8 cellular contexts compared by ENCODE assay signal in the genomic region with DNA sequence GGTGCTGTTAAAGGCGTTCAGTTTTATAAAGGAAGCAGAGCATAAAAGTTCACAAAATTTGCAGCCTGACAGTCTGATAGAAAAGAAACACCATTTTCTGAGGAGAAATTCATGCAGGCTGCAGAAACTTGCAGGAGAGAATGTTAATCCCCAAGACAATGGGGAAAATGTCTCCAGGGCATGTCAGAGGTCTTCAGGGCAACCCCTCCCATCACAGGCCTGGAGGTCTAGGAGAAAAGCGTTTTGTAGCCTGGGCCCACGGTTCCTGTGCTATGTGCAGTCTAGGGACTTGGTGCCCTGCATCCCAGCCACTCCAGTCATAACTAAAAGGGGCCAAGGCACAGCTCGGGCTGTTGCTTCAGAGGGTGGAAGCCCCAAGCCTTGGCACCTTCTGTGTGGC.
"Had no signal": no experiment of that assay in that cellular context is flagged by ENCODE, and none has a peak within 500 bp of the region (broad histone marks: within the 10 kb centered on the region; RNA-seq: fewer than 3 reads in every experiment).

No MANE protein-coding gene starts in this region.

- ATAC-seq: GM23338, HCT116 had no signal

- H3K27ac Mint-ChIP-seq: GM23338, H9, HFFc6 had no signal

- H3K4me3 Mint-ChIP-seq: GM23338, H9, HFFc6 had no signal

- H3K27ac ChIP-seq: GM23248 had no signal

- DNase-seq: GM23248, GOT3, H7, H9, HCEC 1CT, HFFc6 had no signal

- H3K4me2 ChIP-seq: GM23338 had no signal

- H3K4me3 ChIP-seq: GM23248, GM23338 had no signal

- H3K9ac ChIP-seq: GM23248 had no signal
